ENCODE assay signal across 9 cellular contexts in the genomic region with DNA sequence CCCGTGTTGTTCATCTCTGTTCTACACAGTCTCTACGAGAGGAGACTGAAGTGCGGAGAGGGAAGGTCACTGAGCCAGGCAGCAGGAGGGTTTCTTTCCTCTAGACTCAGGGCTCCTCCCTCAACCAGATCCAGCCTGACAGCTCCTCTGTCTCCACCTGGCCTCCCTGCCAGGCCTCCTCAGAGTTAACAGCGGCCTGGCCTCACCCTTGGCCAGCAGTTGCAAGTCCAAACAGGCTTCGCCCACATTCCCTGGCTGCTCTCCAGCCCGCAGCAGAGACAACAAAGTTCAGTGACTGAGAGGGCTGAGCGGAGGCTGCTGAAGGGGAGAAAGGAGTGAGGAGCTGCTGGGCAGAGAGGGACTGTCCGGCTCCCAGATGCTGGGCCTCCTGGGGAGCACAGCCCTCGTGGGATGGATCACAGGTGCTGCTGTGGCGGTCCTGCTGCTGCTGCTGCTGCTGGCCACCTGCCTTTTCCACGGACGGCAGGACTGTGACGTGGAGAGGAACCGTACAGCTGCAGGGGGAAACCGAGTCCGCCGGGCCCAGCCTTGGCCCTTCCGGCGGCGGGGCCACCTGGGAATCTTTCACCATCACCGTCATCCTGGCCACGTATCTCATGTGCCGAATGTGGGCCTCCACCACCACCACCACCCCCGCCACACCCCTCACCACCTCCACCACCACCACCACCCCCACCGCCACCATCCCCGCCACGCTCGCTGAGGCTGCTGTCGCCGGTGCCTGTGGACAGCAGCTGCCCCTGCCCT. TPM values are rescaled to one million over a fixed set of nuclear protein-coding genes. Genes with fewer than 3 reads are reported as not detected.
DNase-seq lines count a peak whose midpoint lies in the region; ATAC-seq lines count a peak whose summit lies in the region.
"Had no signal": no experiment of that assay in that cellular context is flagged by ENCODE, and none has a peak within 500 bp of the region (broad histone marks: within the 10 kb centered on the region; RNA-seq: fewer than 3 reads in every experiment).

TSS of gene HRCT1 (plus strand) at position 291 of the 768 bp plus-strand sequence. CDS start at position 377, 86 bp downstream.

- H3K4me3 ChIP-seq in right cardiac atrium (ENCODE audit: low read length) (peak within 1 kb of the TSS; percentile 2), skin epidermis (no peak within 1 kb of the TSS)

- intact Hi-C loops in right cardiac atrium (cut with DNase I) = loop anchor here in 2 of 4 donors (5.0 to 10.0 kb wide), 2 partner anchors 41 to 119 kb away; no protein-coding TSS in a partner anchor

- H3K9me3 ChIP-seq in right cardiac atrium (ENCODE audit: control insufficient read depth, low read length) = no peaks in the 10 kb centered on the region

- ATAC-seq in right cardiac atrium (peak; percentile 61 to 76), HG03039 (IDR thresholded peaks at IDR 0.05; ENCODE audit: unreplicated experiment) (no peak)

- WGBS in right cardiac atrium = 40% methylated on average over 29 of the region's 30 CpGs

- H3K27me3 ChIP-seq in right cardiac atrium (ENCODE audit: control insufficient read depth, insufficient read depth) = no peaks in the 10 kb centered on the region

- peak; percentile 47 for DNase-seq in NCI-H1694 treated with DMSO at 0.1 percent for 48 hours (lab: John Stamatoyannopoulos, UW)
- DNase-seq in NCI-H1694 (lab: John Stamatoyannopoulos, UW) = no peak
- DNase-seq in right cardiac atrium = peak; percentile 96 to 97 (median 96)
- DNase-seq in NOMO-1 (lab: John Stamatoyannopoulos, UW; ENCODE audit: unreplicated experiment in 2 of 2) = no peak
- no peak for DNase-seq in activated T-cell treated with anti-CD3 and anti-CD28 coated beads for 4 hours

- H3K27ac ChIP-seq in angular gyrus (ENCODE audit: low read depth, low read length) (peak within 1 kb of the TSS; percentile 58), right cardiac atrium (ENCODE audit: low read length) (peak within 1 kb of the TSS; percentile 97), skin epidermis (peak within 1 kb of the TSS in 20 of 21 experiments; percentile 47 to 94 (median 82))

- peaks cover 34% of the 10 kb centered on the region for H3K4me1 ChIP-seq in right cardiac atrium (ENCODE audit: control insufficient read depth, insufficient read depth, low read length)

RNA-seq across cellular contexts. Expression of gene HRCT1, which starts in this region (rescaled TPM):
- 1 to 10 TPM; 2.0 to 5.9 (median 5.1) TPM for total RNA-seq in right cardiac atrium
- polyA plus RNA-seq in right cardiac atrium = 3.3 TPM
- total RNA-seq: T-helper 2 cell treated with Interferon-gamma antibody and Interleukin-4, amounts not matched to agents 100 ng/mL and 5 ng/mL, for 36 hours had no signal

Comparison
In these comparisons a context has a peak if more than half of its experiments do, and no peak if none do; other contexts are left out.
1. DNase-seq: peak in NCI-H1694 treated with DMSO at 0.1 percent for 48 hours (single experiment) and right cardiac atrium (3 of 3); none in NCI-H1694 (single experiment), NOMO-1 (0 of 2) and activated T-cell treated with anti-CD3 and anti-CD28 coated beads for 4 hours (single experiment).
2. Peak in every context shown above with its lines, with median percentiles within 50 percentile points of each other: H3K27ac ChIP-seq.